In genomic region chr6:30100585-30101422, GRCh38 we compare ENCODE assay signal across 9 cellular contexts. TPM values are rescaled to one million over a fixed set of nuclear protein-coding genes. Genes with fewer than 3 reads are reported as not detected.
A peak's percentile ranks its signal among the peaks of the same experiment; 100 is the strongest.
DNase-seq lines count a peak whose midpoint lies in the region; ATAC-seq and TF ChIP-seq lines count a peak whose summit lies in the region.
"Had no signal": no experiment of that assay in that cellular context is flagged by ENCODE, and none has a peak within 500 bp of the region (broad histone marks: within the 10 kb centered on the region; RNA-seq: fewer than 3 reads in every experiment).

No MANE protein-coding gene starts in this region.

- in situ Hi-C loops in T47D (cut with HindIII; ENCODE audit: low pct_unique_long_range_greater_than_20kb, low sequenced_read_pairs), result no loop called here

- ATAC-seq in thoracic aorta (ENCODE audit: insufficient number of reproducible peaks, low FRiP score, low read depth), result no peak
- ATAC-seq in GM21528 (IDR thresholded peaks at IDR 0.05; ENCODE audit: low FRiP score, unreplicated experiment), result no peak
- ATAC-seq in GM21825 (IDR thresholded peaks at IDR 0.05; ENCODE audit: unreplicated experiment), result no peak

- peak overlapping the region; percentile 57 for H3K4me3 ChIP-seq in DOHH2 (ENCODE audit: low read length)
- H3K4me3 ChIP-seq in NT2/D1 (ENCODE audit: insufficient read length, low read depth), result peak overlapping the region; percentile 37
- H3K4me3 ChIP-seq in lower leg skin (ENCODE audit: low read depth, poor library complexity, severe bottlenecking), result no peak overlapping the region
- peak overlapping the region; percentile 70 for H3K4me3 ChIP-seq in thoracic aorta

- H3K4me2 ChIP-seq in DOHH2 (ENCODE audit: low read length), result peak overlapping the region; percentile 75

- H3K27me3 ChIP-seq in DOHH2 (ENCODE audit: control insufficient read depth, low read length), result peaks cover 68% of the 10 kb centered on the region
- peaks cover 45% of the 10 kb centered on the region for H3K27me3 ChIP-seq in NT2/D1 (ENCODE audit: insufficient read depth, insufficient read length)
- peaks cover 18% of the 10 kb centered on the region for H3K27me3 ChIP-seq in thoracic aorta (replicated peaks; ENCODE audit: insufficient read depth)

- no peaks in the 10 kb centered on the region for H3K9me3 ChIP-seq in DOHH2 (ENCODE audit: control insufficient read depth, insufficient read depth, low read length)
- no peaks in the 10 kb centered on the region for H3K9me3 ChIP-seq in NT2/D1 (ENCODE audit: insufficient read depth, low read length)
- no peaks in the 10 kb centered on the region for H3K9me3 ChIP-seq in thoracic aorta

- intact Hi-C loops in lower leg skin (cut with DNase I; ENCODE audit: low total_unique reads), result no loop called here

- no peak for TF ChIP-seq POLR2A in lower leg skin (IDR thresholded peaks at IDR 0.05)

- H3F3A ChIP-seq in DOHH2 (ENCODE audit: control insufficient read depth, insufficient read depth), result peaks cover 4% of the 10 kb centered on the region; the same call in 1 of the 2 replicates

- peak overlapping the region; percentile 56 for H3K9ac ChIP-seq in NT2/D1 (ENCODE audit: insufficient read length, low read depth)

- no peaks in the 10 kb centered on the region for H3K79me2 ChIP-seq in DOHH2 (ENCODE audit: control insufficient read depth, low read length)

- H3K36me3 ChIP-seq in DOHH2 (ENCODE audit: control insufficient read depth, low read length) (no peaks in the 10 kb centered on the region), NT2/D1 (ENCODE audit: insufficient read depth, insufficient read length, low read length) (no peaks in the 10 kb centered on the region), thoracic aorta (no peaks in the 10 kb centered on the region)

- H4K20me1 ChIP-seq in DOHH2 (ENCODE audit: control insufficient read depth, insufficient read depth, low read depth, low read length), result no peaks in the 10 kb centered on the region

- H3K9me2 ChIP-seq in DOHH2 (replicated peaks; ENCODE audit: control insufficient read depth, low read length), result no peaks in the 10 kb centered on the region

- H3K4me1 ChIP-seq in DOHH2 (ENCODE audit: control insufficient read depth, low read length) (peaks cover 31% of the 10 kb centered on the region), NT2/D1 (ENCODE audit: insufficient read depth, insufficient read length) (peaks cover 2% of the 10 kb centered on the region), thoracic aorta (ENCODE audit: control insufficient read depth in 1 of 2, low read depth in 2 of 2) (peaks cover 8 to 27% of the 10 kb centered on the region in 2 donors)

- 2% methylated on average over 30 to 40 of the region's 46 CpGs for WGBS in lower leg skin, 2 donors

- TF ChIP-seq CTCF in DOHH2 (IDR thresholded peaks at IDR 0.05; ENCODE audit: low read depth, low read length, poor library complexity, severe bottlenecking) (no peak), lower leg skin (IDR thresholded peaks at IDR 0.05) (no peak), thoracic aorta (IDR thresholded peaks at IDR 0.05) (no peak)

- DNase-seq in NT2/D1 (ENCODE audit: low read depth, low spot score) (no peak), T47D (ENCODE audit: low read depth in 1 of 2, low spot score in 1 of 2) (peak; percentile 75 to 88), lower leg skin (ENCODE audit: low spot score in 2 of 2) (peak; percentile 28 to 89), thoracic aorta (ENCODE audit: low spot score) (no peak), NCI-H2171 treated with DMSO at 0.1 percent for 48 hours (lab: John Stamatoyannopoulos, UW) (no peak)

- no peak overlapping the region for H3K27ac ChIP-seq in DOHH2 (ENCODE audit: low read depth, low read length)
- H3K27ac ChIP-seq in thoracic aorta, result no peak overlapping the region

RNA-seq across cellular contexts. Expression of gene TRIM31, which starts 12.1 kb away (rescaled TPM):
- total RNA-seq in lower leg skin, result under 1 TPM in 1 of 4 donors, not detected in 3; 0.29 TPM
- 1 to 10 TPM in 1 of 2 donors, not detected in 1; 2.0 TPM for total RNA-seq in thoracic aorta
- total RNA-seq: LHCN-M2 had no signal

RNA-seq across cellular contexts. Expression of gene RNF39, which starts 25.2 kb away (rescaled TPM):
- total RNA-seq in lower leg skin (100 to 1,000 TPM in 3 of 4 donors, 10 to 100 TPM in 1; 96.9 to 113 (median 108) TPM), thoracic aorta (not detected)
- total RNA-seq: LHCN-M2 had no signal

RNA-seq across cellular contexts. Expression of gene PPP1R11, which starts 33.8 kb away (rescaled TPM):
- total RNA-seq in lower leg skin (10 to 100 TPM; 32.2 to 38.2 (median 36.6) TPM), thoracic aorta (10 to 100 TPM; 25.2 to 45.5 TPM)

RNA-seq across cellular contexts. Expression of gene TRIM40, which starts 35.1 kb away (rescaled TPM):
- total RNA-seq in lower leg skin (not detected), thoracic aorta (not detected)
- total RNA-seq: LHCN-M2 had no signal

RNA-seq across cellular contexts. Expression of gene POLR1H, which starts 39.7 kb away (rescaled TPM):
- total RNA-seq in lower leg skin (10 to 100 TPM; 27.4 to 37.8 (median 33.6) TPM), thoracic aorta (10 to 100 TPM; 11.2 to 19.1 TPM)

Comparison
In these comparisons a context has a peak if more than half of its experiments do, and no peak if none do; other contexts are left out.
1. DNase-seq: peak in T47D (2 of 2) and lower leg skin (2 of 2); none in NT2/D1 (single experiment), thoracic aorta (single experiment) and NCI-H2171 treated with DMSO at 0.1 percent for 48 hours (single experiment).
2. RNA of gene RNF39, which starts 25.2 kb away (total RNA-seq): 96.9 to 113 TPM in lower leg skin; not detected in thoracic aorta; every median in the first group is over 10 times any median in the second.